ENCODE assay signal across 8 cellular contexts in genomic region chr2:105330681-105331375, GRCh38. TPM values are rescaled to one million over a fixed set of nuclear protein-coding genes. Genes with fewer than 3 reads are reported as not detected.
DNase-seq lines count a peak whose midpoint lies in the region; ATAC-seq and TF ChIP-seq lines count a peak whose summit lies in the region.

No MANE protein-coding gene starts in this region.

- ATAC-seq in activated T-cell treated with anti-CD3 and anti-CD28 coated beads, Interleukin-2, amount 50 U/mL, for 4 hours = no peak
- no peak for ATAC-seq in stimulated activated naive CD8-positive, alpha-beta T cell treated with anti-CD3 and anti-CD28 coated beads, Interleukin-15, amount 100 ng/mL, for 72 hours
- no peak for ATAC-seq in GM19324 (IDR thresholded peaks at IDR 0.05; ENCODE audit: low FRiP score, unreplicated experiment)

- H3K4me3 Mint-ChIP-seq in activated T-cell treated with anti-CD3 and anti-CD28 coated beads, Interleukin-2, amount 50 U/mL, for 4 hours = peak overlapping the region; percentile 85
- H3K4me3 Mint-ChIP-seq in stimulated activated naive CD8-positive, alpha-beta T cell treated with anti-CD3 and anti-CD28 coated beads, Interleukin-15, amount 100 ng/mL, for 72 hours = peak overlapping the region; percentile 90 to 91

- H3K4me2 ChIP-seq in fibroblast of lung (ENCODE audit: extremely low read depth, insufficient read depth, low read length) = no peak overlapping the region

- H3K4me3 ChIP-seq in fibroblast of lung (replicated peaks in 1 of 4; ENCODE audit: control extremely low read depth in 1 of 4, insufficient read depth in 1 of 4, low read depth in 3 of 4, low read length in 4 of 4) = no peak overlapping the region

- H3K4me1 ChIP-seq in fibroblast of lung (ENCODE audit: control insufficient read depth, extremely low read depth, insufficient read depth, low read length) = peaks cover 16% of the 10 kb centered on the region

- peaks cover 29% of the 10 kb centered on the region for H3K4me1 Mint-ChIP-seq in activated T-cell treated with anti-CD3 and anti-CD28 coated beads, Interleukin-2, amount 50 U/mL, for 4 hours (ENCODE audit: low read depth)
- peaks cover 46% of the 10 kb centered on the region for H3K4me1 Mint-ChIP-seq in stimulated activated naive CD8-positive, alpha-beta T cell treated with anti-CD3 and anti-CD28 coated beads, Interleukin-15, amount 100 ng/mL, for 72 hours

- H3K36me3 ChIP-seq in fibroblast of lung (ENCODE audit: control insufficient read depth, insufficient read depth, low read length) = no peaks in the 10 kb centered on the region

- H3K9me3 ChIP-seq in fibroblast of lung (ENCODE audit: control insufficient read depth, insufficient read depth, low read depth, low read length) = no peaks in the 10 kb centered on the region

- no peaks in the 10 kb centered on the region for H3K9me3 Mint-ChIP-seq in activated T-cell treated with anti-CD3 and anti-CD28 coated beads, Interleukin-2, amount 50 U/mL, for 4 hours
- H3K9me3 Mint-ChIP-seq in stimulated activated naive CD8-positive, alpha-beta T cell treated with anti-CD3 and anti-CD28 coated beads, Interleukin-15, amount 100 ng/mL, for 72 hours = no peaks in the 10 kb centered on the region

- H2AFZ ChIP-seq in fibroblast of lung (ENCODE audit: low read length) = peak overlapping the region; percentile 10

- H3K27me3 Mint-ChIP-seq in activated T-cell treated with anti-CD3 and anti-CD28 coated beads, Interleukin-2, amount 50 U/mL, for 4 hours (ENCODE audit: low read depth) = no peaks in the 10 kb centered on the region
- no peaks in the 10 kb centered on the region for H3K27me3 Mint-ChIP-seq in stimulated activated naive CD8-positive, alpha-beta T cell treated with anti-CD3 and anti-CD28 coated beads, Interleukin-15, amount 100 ng/mL, for 72 hours

- no peaks in the 10 kb centered on the region for H3K36me3 Mint-ChIP-seq in activated T-cell treated with anti-CD3 and anti-CD28 coated beads, Interleukin-2, amount 50 U/mL, for 4 hours (ENCODE audit: insufficient read depth)

- no peak for DNase-seq in activated T-cell treated with anti-CD3 and anti-CD28 coated beads, Interleukin-2, amount 50 U/mL, for 4 hours
- no peak for DNase-seq in activated T-cell treated with anti-CD3 and anti-CD28 coated beads, Interleukin-2, amount 50 U/mL, for 1 hour
- DNase-seq in SW480 (ENCODE audit: low spot score) (peak; percentile 37), fibroblast of lung (ENCODE audit: low read depth in 2 of 2) (no peak), NCI-H2196 (lab: John Stamatoyannopoulos, UW; ENCODE audit: unreplicated experiment) (no peak), NOMO-1 (lab: John Stamatoyannopoulos, UW; ENCODE audit: unreplicated experiment in 2 of 2) (no peak)
- no peak for DNase-seq in stimulated activated naive CD8-positive, alpha-beta T cell treated with anti-CD3 and anti-CD28 coated beads, Interleukin-15, amount 100 ng/mL, for 72 hours

- peaks cover 25% of the 10 kb centered on the region for H3K79me2 ChIP-seq in fibroblast of lung (ENCODE audit: control insufficient read depth, insufficient read depth, low read length)

- peak overlapping the region; percentile 98 to 99 for H3K27ac Mint-ChIP-seq in stimulated activated naive CD8-positive, alpha-beta T cell treated with anti-CD3 and anti-CD28 coated beads, Interleukin-15, amount 100 ng/mL, for 72 hours

- no peak overlapping the region for H3K9ac ChIP-seq in fibroblast of lung (ENCODE audit: insufficient read depth, low read length)

- H3K27me3 ChIP-seq in fibroblast of lung (ENCODE audit: control insufficient read depth, insufficient read depth, low read length) = no peaks in the 10 kb centered on the region

- H3K27ac ChIP-seq in fibroblast of lung (ENCODE audit: insufficient read depth, low read length) = no peak overlapping the region

- no peak for TF ChIP-seq CTCF in fibroblast of lung (conservative IDR thresholded peaks at IDR 0.05 in 1 of 2, IDR thresholded peaks at IDR 0.05 in 1 of 2; ENCODE audit: low read depth in 1 of 2, low read length in 2 of 2)

- no peaks in the 10 kb centered on the region for H4K20me1 ChIP-seq in fibroblast of lung (ENCODE audit: control insufficient read depth, extremely low read depth, insufficient read depth, low read length)

RNA-seq across cellular contexts. Expression of gene TGFBRAP1, which starts 1.3 kb away (rescaled TPM):
- 10 to 100 TPM; 25.1 to 27.3 (median 26.8) TPM for total RNA-seq in activated T-cell treated with anti-CD3 and anti-CD28 coated beads, Interleukin-2, amount 50 U/mL, for 4 hours
- 14.1 and 14.9 TPM in 2 replicates for total RNA-seq in fibroblast of lung
- polyA plus RNA-seq in fibroblast of lung = 8.5 and 9.7 TPM in 2 replicates
- 12.6 and 13.0 TPM in 2 replicates for polyA plus RNA-seq in fibroblast of lung (2012)
- 22.1 and 26.9 TPM in 2 replicates for polyA minus RNA-seq in fibroblast of lung (ENCODE audit: low replicate concordance)

RNA-seq across cellular contexts. Expression of gene C2orf49, which starts 6.5 kb away (rescaled TPM):
- 10 to 100 TPM; 16.2 to 18.8 (median 18.1) TPM for total RNA-seq in activated T-cell treated with anti-CD3 and anti-CD28 coated beads, Interleukin-2, amount 50 U/mL, for 4 hours
- total RNA-seq in fibroblast of lung = 23.4 and 28.4 TPM in 2 replicates
- 17.0 and 20.9 TPM in 2 replicates for polyA plus RNA-seq in fibroblast of lung
- polyA plus RNA-seq in fibroblast of lung (2012) = 13.5 and 15.6 TPM in 2 replicates
- 0.75 and 1.3 TPM in 2 replicates for polyA minus RNA-seq in fibroblast of lung (ENCODE audit: low replicate concordance)
